ENCODE assay signal across 20 cellular contexts in the genomic region with DNA sequence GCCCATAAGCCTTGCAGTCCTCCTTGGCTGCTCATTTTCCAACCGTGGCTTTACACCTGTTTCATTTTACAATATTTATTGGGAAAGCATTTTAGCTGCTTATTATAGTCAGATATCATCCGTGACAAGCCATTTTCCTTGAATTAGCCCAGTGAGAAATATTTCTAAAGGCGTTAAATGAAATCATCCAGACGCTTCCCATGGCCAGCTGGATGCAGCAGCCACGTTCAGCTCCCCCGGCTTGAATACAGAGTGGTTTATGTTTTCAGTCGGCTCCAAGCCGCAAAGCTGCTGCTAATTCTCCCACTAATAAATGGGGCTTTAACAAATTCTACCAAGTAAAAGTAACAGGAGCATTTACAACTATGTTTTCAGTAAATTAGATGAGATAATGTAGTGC.
DNase-seq lines count a peak whose midpoint lies in the region; TF ChIP-seq lines count a peak whose summit lies in the region.
"Had no signal": no experiment of that assay in that cellular context is flagged by ENCODE, and none has a peak within 500 bp of the region (broad histone marks: within the 10 kb centered on the region; RNA-seq: fewer than 3 reads in every experiment).

No MANE protein-coding gene starts in this region.

- in situ Hi-C loops in G401 (cut with HindIII; ENCODE audit: low sequenced_read_pairs) = no loop called here

- CTCF ChIA-PET in HEK293T (lab: Yijun Ruan, JAX) = no interaction called here

- H4K20me1 ChIP-seq in smooth muscle cell (ENCODE audit: low read depth) = no peaks in the 10 kb centered on the region
- H4K20me1 ChIP-seq: BLaER1 had no signal

- H3K36me3 ChIP-seq in smooth muscle cell (ENCODE audit: low read depth) = no peaks in the 10 kb centered on the region
- H3K36me3 ChIP-seq: BE2C, BLaER1 had no signal

- H3K9ac ChIP-seq in smooth muscle cell (ENCODE audit: low read depth) = no peak overlapping the region
- H3K9ac ChIP-seq: BLaER1 had no signal

- H3K4me2 ChIP-seq in smooth muscle cell = peak overlapping the region; percentile 35
- H3K4me2 ChIP-seq: BLaER1 had no signal

- no peaks in the 10 kb centered on the region for H3K4me1 ChIP-seq in smooth muscle cell (ENCODE audit: low read depth)
- H3K4me1 ChIP-seq: BE2C, BLaER1 had no signal

- H3K27me3 ChIP-seq in smooth muscle cell (ENCODE audit: low read depth) = peaks cover 11% of the 10 kb centered on the region
- H3K27me3 ChIP-seq: BE2C, BLaER1 had no signal

- no peak overlapping the region for H3K4me3 ChIP-seq in smooth muscle cell
- H3K4me3 ChIP-seq: BLaER1 had no signal

- WGBS in smooth muscle cell (ENCODE audit: low lambda C conversion rate) = 31% methylated on average over 8 of the region's 8 CpGs

- peak overlapping the region; percentile 14 for H2AFZ ChIP-seq in smooth muscle cell (ENCODE audit: low read depth)

- POLR2A ChIA-PET in HEK293T (lab: Yijun Ruan, JAX) = no interaction called here

- DNase-seq in DMS79 (lab: John Stamatoyannopoulos, UW) (peak; percentile 71), DMS79 treated with DMSO at 0.1 percent for 48 hours (lab: John Stamatoyannopoulos, UW) (peak; percentile 76), smooth muscle cell (lab: John Stamatoyannopoulos, UW; ENCODE audit: unreplicated experiment) (no peak), G401 (ENCODE audit: low spot score) (no peak), HEK293T (ENCODE audit: extremely low spot score) (no peak)
- DNase-seq: 8988T; ACHN; BE2C; C1 segment of cervical spinal cord; CD4-positive, alpha-beta memory T cell; CD4-positive, CD25-positive, alpha-beta regulatory T cell; CD8-positive, alpha-beta memory T cell; COR-L47; DMS 273 treated with DMSO at 0.1 percent for 48 hours; DMS153; DMS53; DND-41; EL; GF-D8 had no signal

- no peak overlapping the region for H3K27ac ChIP-seq in smooth muscle cell (ENCODE audit: low read depth)
- H3K27ac ChIP-seq: BLaER1 had no signal

- H3F3A ChIP-seq in smooth muscle cell (ENCODE audit: low read depth) = no peaks in the 10 kb centered on the region

- no peaks in the 10 kb centered on the region for H3K79me2 ChIP-seq in smooth muscle cell (ENCODE audit: low read depth)

- H3K9me3 ChIP-seq in smooth muscle cell (replicated peaks; ENCODE audit: low read depth) = no peaks in the 10 kb centered on the region
- H3K9me3 ChIP-seq: BE2C had no signal

- TF ChIP-seq CTCF in smooth muscle cell (IDR thresholded peaks at IDR 0.05; ENCODE audit: borderline replicate concordance, insufficient read depth, poor library complexity, severe bottlenecking) = no peak

TF ChIP-seq in HEK293T, 16 proteins besides CTCF, POLR2A, EP300 and RAD21:
- TF ChIP-seq CTBP1 (IDR thresholded peaks at IDR 0.05; ENCODE audit: borderline replicate concordance) (no peak), HDGF (IDR thresholded peaks at IDR 0.05; ENCODE audit: borderline replicate concordance) (no peak), ELF4 (IDR thresholded peaks at IDR 0.05) (no peak), ARNT (IDR thresholded peaks at IDR 0.05) (no peak), FOXM1 (IDR thresholded peaks at IDR 0.05; ENCODE audit: borderline replicate concordance) (no peak), SP1 (IDR thresholded peaks at IDR 0.05) (no peak), ZNF384 (IDR thresholded peaks at IDR 0.05) (no peak), BHLHE40 (IDR thresholded peaks at IDR 0.05; ENCODE audit: borderline replicate concordance) (no peak), LEF1 (IDR thresholded peaks at IDR 0.05; ENCODE audit: borderline replicate concordance) (no peak), NFRKB (IDR thresholded peaks at IDR 0.05) (no peak), L3MBTL2 (conservative IDR thresholded peaks at IDR 0.05) (no peak), SUZ12 (IDR thresholded peaks at IDR 0.05) (no peak), TARDBP (IDR thresholded peaks at IDR 0.05) (no peak), FOXA1 (IDR thresholded peaks at IDR 0.05) (no peak), FOXK2 (IDR thresholded peaks at IDR 0.05) (no peak)
- TF ChIP-seq, protein P1, sequence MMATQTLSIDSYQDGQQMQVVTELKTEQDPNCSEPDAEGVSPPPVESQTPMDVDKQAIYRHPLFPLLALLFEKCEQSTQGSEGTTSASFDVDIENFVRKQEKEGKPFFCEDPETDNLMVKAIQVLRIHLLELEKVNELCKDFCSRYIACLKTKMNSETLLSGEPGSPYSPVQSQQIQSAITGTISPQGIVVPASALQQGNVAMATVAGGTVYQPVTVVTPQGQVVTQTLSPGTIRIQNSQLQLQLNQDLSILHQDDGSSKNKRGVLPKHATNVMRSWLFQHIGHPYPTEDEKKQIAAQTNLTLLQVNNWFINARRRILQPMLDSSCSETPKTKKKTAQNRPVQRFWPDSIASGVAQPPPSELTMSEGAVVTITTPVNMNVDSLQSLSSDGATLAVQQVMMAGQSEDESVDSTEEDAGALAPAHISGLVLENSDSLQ (IDR thresholded peaks at IDR 0.05) = no peak
TF ChIP-seq in HEK293T: peak in this region for 0.

Comparison
In these comparisons a context has a peak if more than half of its experiments do, and no peak if none do; other contexts are left out.
1. DNase-seq: peak in DMS79 (single experiment) and DMS79 treated with DMSO at 0.1 percent for 48 hours (single experiment); none in smooth muscle cell (single experiment), G401 (single experiment) and HEK293T (single experiment).